In the genomic region with DNA sequence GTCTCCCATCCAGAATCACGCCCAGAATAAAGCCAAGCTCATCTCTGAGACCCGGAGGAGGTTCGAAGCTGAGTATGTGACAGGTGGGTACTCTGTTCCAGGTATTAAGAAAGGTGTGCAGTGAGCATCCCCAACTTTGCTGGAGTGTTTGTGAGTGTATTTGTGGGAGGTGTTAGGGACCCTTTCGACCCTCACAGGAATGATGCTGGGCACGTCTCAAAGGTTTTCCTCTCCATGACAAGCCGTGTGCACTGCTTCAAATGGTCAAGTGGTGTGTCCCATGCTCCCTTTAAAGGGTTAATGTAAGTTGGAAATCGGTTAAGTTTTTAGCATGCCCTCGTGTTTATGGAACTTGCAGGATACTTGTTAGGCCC, we compare ENCODE assay signal across 8 cellular contexts. TPM values are rescaled to one million over a fixed set of nuclear protein-coding genes. Genes with fewer than 3 reads are reported as not detected.
DNase-seq lines count a peak whose midpoint lies in the region; ATAC-seq lines count a peak whose summit lies in the region.

No MANE protein-coding gene starts in this region.

- H3K9me3 ChIP-seq in stomach smooth muscle (ENCODE audit: control insufficient read depth in 2 of 2, low read length in 2 of 2), result no peaks in the 10 kb centered on the region

- peaks cover 0 to 4% (median 0%) of the 10 kb centered on the region in 3 donors for H3K27me3 Mint-ChIP-seq in immature natural killer cell (ENCODE audit: low read depth in 3 of 3)

- peak overlapping the region; percentile 85 to 90 (median 87) for H3K4me3 Mint-ChIP-seq in immature natural killer cell

- peak; percentile 27 for DNase-seq in NCI-H748 (lab: John Stamatoyannopoulos, UW; ENCODE audit: unreplicated experiment)
- no peak for DNase-seq in NCI-H748 treated with DMSO at 0.1 percent for 48 hours (lab: John Stamatoyannopoulos, UW)
- DNase-seq in activated naive CD4-positive, alpha-beta T cell treated with anti-CD3 and anti-CD28 coated beads, Interleukin-2, amount 50 U/mL, for 72 hours (ENCODE audit: low spot score in 2 of 2), result no peak
- no peak for DNase-seq in immature natural killer cell

- peaks cover 0 to 3% of the 10 kb centered on the region in 2 donors for H3K9me3 Mint-ChIP-seq in activated naive CD4-positive, alpha-beta T cell treated with anti-CD3 and anti-CD28 coated beads, Interleukin-2, amount 50 U/mL, for 72 hours
- H3K9me3 Mint-ChIP-seq in immature natural killer cell, result no peaks in the 10 kb centered on the region

- H3K27me3 ChIP-seq in stomach smooth muscle (ENCODE audit: control insufficient read depth in 1 of 2, insufficient read depth in 2 of 2, low read length in 2 of 2), result no peaks in the 10 kb centered on the region

- H3K9ac ChIP-seq in stomach smooth muscle (ENCODE audit: low read length in 2 of 2), result peak overlapping the region; percentile 73 to 86

- peaks cover 8 to 20% of the 10 kb centered on the region in 2 donors for H3K4me1 Mint-ChIP-seq in immature natural killer cell

- no peak overlapping the region for H3K27ac ChIP-seq in stomach smooth muscle (ENCODE audit: low read length)

- H3K4me3 ChIP-seq in stomach smooth muscle (ENCODE audit: low read length in 2 of 2), result peak overlapping the region; percentile 78 to 91

- peak overlapping the region; percentile 74 to 91 for H3K27ac Mint-ChIP-seq in activated naive CD4-positive, alpha-beta T cell treated with anti-CD3 and anti-CD28 coated beads, Interleukin-2, amount 50 U/mL, for 72 hours
- peak overlapping the region; percentile 82 to 94 (median 89) for H3K27ac Mint-ChIP-seq in immature natural killer cell

- no peak for ATAC-seq in activated naive CD4-positive, alpha-beta T cell treated with anti-CD3 and anti-CD28 coated beads, Interleukin-2, amount 50 U/mL, for 72 hours
- ATAC-seq in GM18909 (IDR thresholded peaks at IDR 0.05; ENCODE audit: poor library complexity, unreplicated experiment) (no peak), GM21528 (IDR thresholded peaks at IDR 0.05; ENCODE audit: low FRiP score, unreplicated experiment) (no peak), HG02852 (IDR thresholded peaks at IDR 0.05; ENCODE audit: unreplicated experiment) (no peak)

- no peaks in the 10 kb centered on the region for H3K36me3 ChIP-seq in stomach smooth muscle (ENCODE audit: control insufficient read depth in 2 of 2, insufficient read depth in 2 of 2, low read length in 2 of 2)

- peaks cover 5% of the 10 kb centered on the region for H3K4me1 ChIP-seq in stomach smooth muscle (ENCODE audit: control insufficient read depth, insufficient read depth, low read length)

- H3K36me3 Mint-ChIP-seq in activated naive CD4-positive, alpha-beta T cell treated with anti-CD3 and anti-CD28 coated beads, Interleukin-2, amount 50 U/mL, for 72 hours, result peaks cover 0 to 18% of the 10 kb centered on the region in 2 donors
- peaks cover 0 to 5% (median 0%) of the 10 kb centered on the region in 3 donors for H3K36me3 Mint-ChIP-seq in immature natural killer cell

RNA-seq across cellular contexts. Expression of a gene that starts 0.4 kb away (rescaled TPM):
- total RNA-seq in activated naive CD4-positive, alpha-beta T cell treated with anti-CD3 and anti-CD28 coated beads, Interleukin-2, amount 50 U/mL, for 72 hours, result 10 to 100 TPM; 19.0 to 21.1 TPM
- 10 to 100 TPM in 1 of 3 donors, 1 to 10 TPM in 2; 5.4 to 12.2 (median 8.6) TPM for polyA plus RNA-seq in immature natural killer cell

RNA-seq across cellular contexts. Expression of a gene that starts 0.8 kb away (rescaled TPM):
- total RNA-seq in activated naive CD4-positive, alpha-beta T cell treated with anti-CD3 and anti-CD28 coated beads, Interleukin-2, amount 50 U/mL, for 72 hours, result 10 to 100 TPM; 20.9 to 21.8 TPM
- 1 to 10 TPM; 2.5 to 4.5 (median 2.9) TPM for polyA plus RNA-seq in immature natural killer cell
